ENCODE assay signal across 20 cellular contexts in the genomic region with DNA sequence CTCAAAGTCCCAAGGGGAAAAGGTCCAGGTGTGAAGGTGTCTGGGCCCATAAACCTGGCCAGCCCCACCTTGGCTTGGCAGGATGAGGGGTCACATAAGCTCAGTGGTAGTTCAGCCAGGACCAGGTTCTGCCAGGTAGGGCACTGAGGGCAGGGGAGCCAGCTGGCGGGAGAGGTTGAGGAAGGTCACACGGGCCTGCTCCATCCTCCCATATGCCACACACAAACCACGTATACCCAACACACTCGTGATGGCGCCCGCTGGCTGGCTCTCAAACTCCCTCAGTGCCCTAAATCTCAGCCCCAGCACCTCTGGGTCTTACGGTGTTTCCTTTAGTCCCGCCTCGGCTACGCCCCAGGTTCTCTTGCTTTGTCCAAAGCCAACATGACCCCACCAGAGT.
A peak's percentile ranks its signal among the peaks of the same experiment; 100 is the strongest.
DNase-seq lines count a peak whose midpoint lies in the region; ATAC-seq, FAIRE-seq and TF ChIP-seq lines count a peak whose summit lies in the region.
"Had no signal": no experiment of that assay in that cellular context is flagged by ENCODE, and none has a peak within 500 bp of the region (broad histone marks: within the 10 kb centered on the region; RNA-seq: fewer than 3 reads in every experiment).

No MANE protein-coding gene starts in this region.

- H3K27me3 Mint-ChIP-seq in natural killer cell treated with Interleukin-12 subunit alpha and Interleukin-12 subunit beta and Interleukin-15 and Interleukin-18, amount 100 ng/mL, for 72 hours: no peaks in the 10 kb centered on the region
- H3K27me3 Mint-ChIP-seq in natural killer cell (ENCODE audit: low read depth in 2 of 2): no peaks in the 10 kb centered on the region
- H3K27me3 Mint-ChIP-seq in activated naive CD4-positive, alpha-beta T cell treated with anti-CD3 and anti-CD28 coated beads, Interleukin-2, amount 10 ng/mL, durations not matched to agents 7 days and 5 days: peaks cover 8% of the 10 kb centered on the region
- H3K27me3 Mint-ChIP-seq: CD8-positive, alpha-beta memory T cell had no signal

- H3K4me1 ChIP-seq in kidney (ENCODE audit: control insufficient read depth in 1 of 2, insufficient read depth in 1 of 2, low read depth in 1 of 2, low read length in 2 of 2): peaks cover 4 to 8% of the 10 kb centered on the region in 2 donors
- peaks cover 3% of the 10 kb centered on the region for H3K4me1 ChIP-seq in osteoblast (ENCODE audit: insufficient read depth, low read length)
- H3K4me1 ChIP-seq in aorta (ENCODE audit: control insufficient read depth in 1 of 2, insufficient read depth in 2 of 2, low read length in 2 of 2): no peaks in the 10 kb centered on the region

- no peak overlapping the region for H3K4me3 ChIP-seq in kidney (ENCODE audit: low read length in 2 of 2)
- H3K4me3 ChIP-seq in osteoblast (ENCODE audit: insufficient read depth, low read length): no peak overlapping the region
- H3K4me3 ChIP-seq in aorta (ENCODE audit: low read length in 2 of 2): no peak overlapping the region
- no peak overlapping the region for H3K4me3 ChIP-seq in MG63
- H3K4me3 ChIP-seq: BLaER1 had no signal

- WGBS in aorta, 2 donors: 90 to 96% methylated on average over 10 of the region's 10 CpGs

- ATAC-seq in natural killer cell treated with Interleukin-12 subunit alpha and Interleukin-12 subunit beta and Interleukin-15 and Interleukin-18, amount 100 ng/mL, for 72 hours: no peak
- ATAC-seq in natural killer cell: no peak
- no peak for ATAC-seq in aorta (ENCODE audit: low FRiP score)
- ATAC-seq: HCT116 had no signal

- H3K27me3 ChIP-seq in osteoblast (ENCODE audit: insufficient read depth, low read length) (no peaks in the 10 kb centered on the region), aorta (ENCODE audit: control insufficient read depth in 1 of 2, insufficient read depth in 2 of 2, low read length in 1 of 2) (no peaks in the 10 kb centered on the region), MG63 (no peaks in the 10 kb centered on the region)
- H3K27me3 ChIP-seq: BLaER1 had no signal

- no peaks in the 10 kb centered on the region for H3K36me3 Mint-ChIP-seq in natural killer cell treated with Interleukin-12 subunit alpha and Interleukin-12 subunit beta and Interleukin-15 and Interleukin-18, amount 100 ng/mL, for 72 hours
- no peaks in the 10 kb centered on the region for H3K36me3 Mint-ChIP-seq in natural killer cell
- H3K36me3 Mint-ChIP-seq in activated naive CD4-positive, alpha-beta T cell treated with anti-CD3 and anti-CD28 coated beads, Interleukin-2, amount 10 ng/mL, durations not matched to agents 7 days and 5 days: peaks cover 4% of the 10 kb centered on the region

- H4K20me1 ChIP-seq in osteoblast (ENCODE audit: insufficient read depth, low read length): no peaks in the 10 kb centered on the region
- H4K20me1 ChIP-seq: BLaER1 had no signal

- H3K4me3 Mint-ChIP-seq in natural killer cell treated with Interleukin-12 subunit alpha and Interleukin-12 subunit beta and Interleukin-15 and Interleukin-18, amount 100 ng/mL, for 72 hours: no peak overlapping the region
- no peak overlapping the region for H3K4me3 Mint-ChIP-seq in natural killer cell
- no peak overlapping the region for H3K4me3 Mint-ChIP-seq in activated naive CD4-positive, alpha-beta T cell treated with anti-CD3 and anti-CD28 coated beads, Interleukin-2, amount 10 ng/mL, durations not matched to agents 7 days and 5 days
- H3K4me3 Mint-ChIP-seq: CD8-positive, alpha-beta memory T cell had no signal

- CTCF ChIA-PET in activated naive CD4-positive, alpha-beta T cell treated with anti-CD3 and anti-CD28 coated beads, Interleukin-2, amount 10 ng/mL, durations not matched to agents 7 days and 5 days (lab: Charles Lee): no interaction called here

- H3K4me2 ChIP-seq in osteoblast (ENCODE audit: insufficient read depth, low read length): no peak overlapping the region
- H3K4me2 ChIP-seq: BLaER1 had no signal

- H3K9me3 ChIP-seq in kidney (ENCODE audit: control insufficient read depth in 1 of 2, low read length in 2 of 2) (peaks cover 2 to 4% of the 10 kb centered on the region in 2 donors), osteoblast (ENCODE audit: low read depth, low read length) (peaks cover 3% of the 10 kb centered on the region), aorta (ENCODE audit: control insufficient read depth, low read length) (no peaks in the 10 kb centered on the region), MG63 (peaks cover 7% of the 10 kb centered on the region; the same call in 1 of the 2 replicates)

- no peak overlapping the region for H2AFZ ChIP-seq in osteoblast (ENCODE audit: low read length)

- no peaks in the 10 kb centered on the region for H3K4me1 Mint-ChIP-seq in natural killer cell treated with Interleukin-12 subunit alpha and Interleukin-12 subunit beta and Interleukin-15 and Interleukin-18, amount 100 ng/mL, for 72 hours (ENCODE audit: low read depth in 2 of 2)
- H3K4me1 Mint-ChIP-seq in natural killer cell: peaks cover 0 to 17% of the 10 kb centered on the region in 2 donors
- peaks cover 6% of the 10 kb centered on the region for H3K4me1 Mint-ChIP-seq in activated naive CD4-positive, alpha-beta T cell treated with anti-CD3 and anti-CD28 coated beads, Interleukin-2, amount 10 ng/mL, durations not matched to agents 7 days and 5 days

- DNase-seq in natural killer cell treated with Interleukin-12 subunit alpha and Interleukin-12 subunit beta and Interleukin-15 and Interleukin-18, amount 100 ng/mL, for 72 hours (ENCODE audit: low spot score): peak; percentile 39
- DNase-seq in natural killer cell (no peak), kidney (peak; percentile 51), osteoblast (ENCODE audit: insufficient read length, low spot score, missing footprints) (peak; percentile 55), aorta (peak; percentile 30), MG63 (no peak), dedifferentiated amniotic fluid mesenchymal stem cell (ENCODE audit: extremely low spot score) (no peak)
- DNase-seq in activated naive CD4-positive, alpha-beta T cell treated with anti-CD3 and anti-CD28 coated beads, Interleukin-2, amount 10 ng/mL, durations not matched to agents 7 days and 5 days: no peak
- DNase-seq: CD8-positive, alpha-beta memory T cell; DMS53; GOT3; KG1; NCI-H1048; NCI-H1436; NCI-H2029; NCI-H345; NCI-H524 treated with DMSO at 0.1 percent for 48 hours had no signal

- H3K9me3 Mint-ChIP-seq in natural killer cell treated with Interleukin-12 subunit alpha and Interleukin-12 subunit beta and Interleukin-15 and Interleukin-18, amount 100 ng/mL, for 72 hours: no peaks in the 10 kb centered on the region
- peaks cover 0 to 2% of the 10 kb centered on the region in 2 donors for H3K9me3 Mint-ChIP-seq in natural killer cell
- peaks cover 5% of the 10 kb centered on the region for H3K9me3 Mint-ChIP-seq in activated naive CD4-positive, alpha-beta T cell treated with anti-CD3 and anti-CD28 coated beads, Interleukin-2, amount 10 ng/mL, durations not matched to agents 7 days and 5 days
- H3K9me3 Mint-ChIP-seq: CD8-positive, alpha-beta memory T cell had no signal

- H3K36me3 ChIP-seq in kidney (ENCODE audit: control insufficient read depth in 1 of 2, insufficient read depth in 2 of 2, low read length in 2 of 2) (no peaks in the 10 kb centered on the region), osteoblast (ENCODE audit: insufficient read depth, low read length) (no peaks in the 10 kb centered on the region), aorta (ENCODE audit: control insufficient read depth in 1 of 2, insufficient read depth in 2 of 2, low read length in 1 of 2) (no peaks in the 10 kb centered on the region), MG63 (no peaks in the 10 kb centered on the region)
- H3K36me3 ChIP-seq: BLaER1 had no signal

- intact Hi-C loops in natural killer cell (cut with micrococcal nuclease): no loop called here
- intact Hi-C loops in kidney (cut with DNase I): no loop called here
- intact Hi-C loops in aorta (cut with DNase I): no loop called here

- no peaks in the 10 kb centered on the region for H3K79me2 ChIP-seq in osteoblast (ENCODE audit: insufficient read depth, low read length)

- H3K27ac ChIP-seq in kidney (ENCODE audit: low read depth in 2 of 2, low read length in 2 of 2) (no peak overlapping the region), osteoblast (ENCODE audit: low read depth, low read length) (no peak overlapping the region), aorta (ENCODE audit: low read depth in 1 of 2, low read length in 2 of 2) (no peak overlapping the region)
- H3K27ac ChIP-seq: BLaER1 had no signal

- FAIRE-seq in kidney (lab: Jason Lieb, UNC): no peak
- FAIRE-seq: GM12891 had no signal

- TF ChIP-seq CTCF in natural killer cell (IDR thresholded peaks at IDR 0.05): no peak
- no peak for TF ChIP-seq CTCF in kidney (IDR thresholded peaks at IDR 0.05; ENCODE audit: borderline replicate concordance, extremely low read depth, insufficient read depth)
- TF ChIP-seq CTCF in osteoblast (IDR thresholded peaks at IDR 0.05; ENCODE audit: extremely low read depth, low read depth, low read length): no peak

- H3K9ac ChIP-seq in kidney (ENCODE audit: low read length in 2 of 2): no peak overlapping the region
- H3K9ac ChIP-seq: BLaER1 had no signal

- no peak overlapping the region for H3K27ac Mint-ChIP-seq in natural killer cell treated with Interleukin-12 subunit alpha and Interleukin-12 subunit beta and Interleukin-15 and Interleukin-18, amount 100 ng/mL, for 72 hours
- H3K27ac Mint-ChIP-seq in natural killer cell: no peak overlapping the region
- H3K27ac Mint-ChIP-seq in activated naive CD4-positive, alpha-beta T cell treated with anti-CD3 and anti-CD28 coated beads, Interleukin-2, amount 10 ng/mL, durations not matched to agents 7 days and 5 days: no peak overlapping the region
- H3K27ac Mint-ChIP-seq: CD8-positive, alpha-beta memory T cell had no signal

Comparison
In these comparisons a context has a peak if more than half of its experiments do, and no peak if none do; other contexts are left out.
1. DNase-seq: peak in natural killer cell treated with Interleukin-12 subunit alpha and Interleukin-12 subunit beta and Interleukin-15 and Interleukin-18, amount 100 ng/mL, for 72 hours (single experiment), kidney (single experiment), osteoblast (single experiment) and aorta (2 of 2); none in natural killer cell (single experiment), MG63 (single experiment), dedifferentiated amniotic fluid mesenchymal stem cell (single experiment) and activated naive CD4-positive, alpha-beta T cell treated with anti-CD3 and anti-CD28 coated beads, Interleukin-2, amount 10 ng/mL, durations not matched to agents 7 days and 5 days (single experiment).